In genomic region chr13:63081400-63082014, GRCh38 we compare ENCODE assay signal across 35 cellular contexts.
"Had no signal": no experiment of that assay in that cellular context is flagged by ENCODE, and none has a peak within 500 bp of the region (broad histone marks: within the 10 kb centered on the region; RNA-seq: fewer than 3 reads in every experiment).

No MANE protein-coding gene starts in this region.

- H3K4me3 ChIP-seq: MG63 had no signal

- DNase-seq: Karpas-422, Kasumi-1, MG63, MM.1S, MV-4-11, NCI-H1048, NCI-H1092, NCI-H1092 treated with DMSO at 0.1 percent for 48 hours, NCI-H1105, NCI-H1105 treated with DMSO at 0.1 percent for 48 hours, NCI-H1417, NCI-H1417 treated with DMSO at 0.1 percent for 48 hours, NCI-H1436, NCI-H1436 treated with DMSO at 0.1 percent for 48 hours, NCI-H146, NCI-H1694, NCI-H1694 treated with DMSO at 0.1 percent for 48 hours, NCI-H187 treated with DMSO at 0.1 percent for 48 hours, NCI-H1930, NCI-H2029, NCI-H2029 treated with DMSO at 0.1 percent for 48 hours, NCI-H2081, NCI-H2081 treated with DMSO at 0.1 percent for 48 hours, NCI-H2107, NCI-H2171, NCI-H2171 treated with DMSO at 0.1 percent for 48 hours, NCI-H2227 treated with DMSO at 0.1 percent for 48 hours, NCI-H226, NCI-H345, NCI-H446, NCI-H446 treated with DMSO at 0.1 percent for 48 hours, NCI-H510A, NCI-H510A treated with DMSO at 0.1 percent for 48 hours, NCI-H524, NCI-H524 treated with DMSO at 0.1 percent for 48 hours had no signal

- H3K36me3 ChIP-seq: MG63 had no signal

- H3K27me3 ChIP-seq: MG63 had no signal
